15 cellular contexts compared by ENCODE assay signal in genomic region chr3:169604568-169604967, GRCh38. TPM values are rescaled to one million over a fixed set of nuclear protein-coding genes. Genes with fewer than 3 reads are reported as not detected.
DNase-seq lines count a peak whose midpoint lies in the region; FAIRE-seq and TF ChIP-seq lines count a peak whose summit lies in the region.
"Had no signal": no experiment of that assay in that cellular context is flagged by ENCODE, and none has a peak within 500 bp of the region (broad histone marks: within the 10 kb centered on the region; RNA-seq: fewer than 3 reads in every experiment).

No MANE protein-coding gene starts in this region.

- H3K27me3 ChIP-seq in bronchial epithelial cell (ENCODE audit: control insufficient read depth, insufficient read depth, low read length) = no peaks in the 10 kb centered on the region
- no peaks in the 10 kb centered on the region for H3K27me3 ChIP-seq in trophoblast cell (ENCODE audit: insufficient read depth, low read length)
- H3K27me3 ChIP-seq: uterus had no signal

- no peak overlapping the region for H2BK5ac ChIP-seq in trophoblast cell (ENCODE audit: low read depth, low read length, poor library complexity)

- peak overlapping the region; percentile 4 for H2BK120ac ChIP-seq in trophoblast cell (ENCODE audit: insufficient read depth, low read length, poor library complexity)

- H3K27ac ChIP-seq in trophoblast cell (ENCODE audit: low read depth, low read length) (no peak overlapping the region), kidney (ENCODE audit: low read depth in 2 of 2, low read length in 2 of 2) (no peak overlapping the region)
- H3K27ac ChIP-seq: uterus had no signal

- no peaks in the 10 kb centered on the region for H3K9me3 ChIP-seq in trophoblast cell (ENCODE audit: insufficient read depth, low read depth, low read length)
- H3K9me3 ChIP-seq in kidney (ENCODE audit: control insufficient read depth in 1 of 2, low read length in 2 of 2) = no peaks in the 10 kb centered on the region
- H3K9me3 ChIP-seq: uterus had no signal

- intact Hi-C loops in kidney (cut with DNase I) = no loop called here

- no peaks in the 10 kb centered on the region for H3K79me2 ChIP-seq in trophoblast cell (ENCODE audit: control insufficient read depth, insufficient read depth, low read length, poor library complexity)

- WGBS in trophoblast cell (ENCODE audit: extremely low coverage, insufficient coverage, insufficient read length) = no CpG with 5 or more reads among the region's 1 CpG

- no peak overlapping the region for H4K91ac ChIP-seq in trophoblast cell (ENCODE audit: low read depth, low read length)

- no peaks in the 10 kb centered on the region for H3K36me3 ChIP-seq in bronchial epithelial cell (ENCODE audit: control insufficient read depth, insufficient read depth, low read length)
- no peaks in the 10 kb centered on the region for H3K36me3 ChIP-seq in trophoblast cell (ENCODE audit: control insufficient read depth in 1 of 2, insufficient read depth in 2 of 2, low read length in 2 of 2)
- no peaks in the 10 kb centered on the region for H3K36me3 ChIP-seq in kidney (ENCODE audit: control insufficient read depth in 1 of 2, insufficient read depth in 2 of 2, low read length in 2 of 2)
- H3K36me3 ChIP-seq: uterus had no signal

- no peak overlapping the region for H2AFZ ChIP-seq in trophoblast cell (ENCODE audit: insufficient read depth, low read length, poor library complexity)

- TF ChIP-seq CTCF in bronchial epithelial cell (IDR thresholded peaks at IDR 0.05; ENCODE audit: insufficient read depth, low read length, severe bottlenecking) (peak; percentile 44), kidney (IDR thresholded peaks at IDR 0.05; ENCODE audit: borderline replicate concordance, extremely low read depth, insufficient read depth) (no peak)

- H3K79me1 ChIP-seq in trophoblast cell (ENCODE audit: low read length) = no peaks in the 10 kb centered on the region

- H3K14ac ChIP-seq in trophoblast cell (ENCODE audit: low read length) = peak overlapping the region; percentile 54

- H4K8ac ChIP-seq in trophoblast cell (ENCODE audit: low read depth, low read length) = no peak overlapping the region

- H3K18ac ChIP-seq in trophoblast cell (ENCODE audit: low read length) = peak overlapping the region; percentile 21

- H3K9ac ChIP-seq in trophoblast cell (ENCODE audit: low read length) (no peak overlapping the region), kidney (ENCODE audit: low read length in 2 of 2) (no peak overlapping the region)

- H3K23ac ChIP-seq in trophoblast cell (ENCODE audit: low read length) = no peak overlapping the region

- H2BK12ac ChIP-seq in trophoblast cell (ENCODE audit: low read length) = no peak overlapping the region

- no peak overlapping the region for H3K4ac ChIP-seq in trophoblast cell (ENCODE audit: low read depth, low read length)

- H3K4me2 ChIP-seq in trophoblast cell (ENCODE audit: low read length) = no peak overlapping the region

- no peak overlapping the region for H2AK5ac ChIP-seq in trophoblast cell (ENCODE audit: low read length)

- no peak overlapping the region for H4K12ac ChIP-seq in trophoblast cell (ENCODE audit: low read depth, low read length)

- H3K4me1 ChIP-seq in trophoblast cell (ENCODE audit: control insufficient read depth in 1 of 2, insufficient read depth in 2 of 2, low read length in 2 of 2) = peaks cover 3 to 11% of the 10 kb centered on the region in 2 experiments
- H3K4me1 ChIP-seq in kidney (ENCODE audit: control insufficient read depth in 1 of 2, insufficient read depth in 1 of 2, low read depth in 1 of 2, low read length in 2 of 2) = peaks cover 0 to 6% of the 10 kb centered on the region in 2 donors
- H3K4me1 ChIP-seq: uterus had no signal

- peak; percentile 7 for FAIRE-seq in bronchial epithelial cell (lab: Jason Lieb, UNC)
- FAIRE-seq in kidney (lab: Jason Lieb, UNC) = no peak

- peak; percentile 44 for DNase-seq in NCI-H82 (lab: John Stamatoyannopoulos, UW)
- DNase-seq in NCI-H82 treated with DMSO at 0.1 percent for 48 hours (lab: John Stamatoyannopoulos, UW; ENCODE audit: unreplicated experiment) = no peak
- DNase-seq in LHCN-M2 (ENCODE audit: low read depth) = peak; percentile 20
- peak; percentile 24 for DNase-seq in bronchial epithelial cell (ENCODE audit: low read depth)
- no peak for DNase-seq in trophoblast cell
- DNase-seq in kidney = no peak
- DNase-seq in activated CD8-positive, alpha-beta memory T cell treated with anti-CD3 and anti-CD28 coated beads, Interleukin-2, amount 50 U/mL, for 4 hours = no peak
- no peak for DNase-seq in NCI-H345 (lab: John Stamatoyannopoulos, UW)
- DNase-seq: ACHN; activated CD8-positive, alpha-beta T cell treated with anti-CD3 and anti-CD28 coated beads, Interleukin-2, amount 10 ng/mL, durations not matched to agents 7 days and 5 days; effector CD8-positive, alpha-beta T cell; hypothalamus; NCI-H2171; SW 1271; uterus had no signal

- H3K4me3 ChIP-seq in bronchial epithelial cell (ENCODE audit: low read depth, low read length) (no peak overlapping the region), trophoblast cell (ENCODE audit: low read depth, low read length) (no peak overlapping the region), kidney (ENCODE audit: low read length in 2 of 2) (no peak overlapping the region)
- H3K4me3 ChIP-seq: uterus had no signal

RNA-seq across cellular contexts. Expression of gene MECOM, which starts 58.9 kb away (rescaled TPM):
- total RNA-seq in LHCN-M2 (2014; rRNA removed) (12.8 and 13.8 TPM in 2 replicates), bronchial epithelial cell (7.6 and 10.6 TPM in 2 replicates), kidney (148 TPM)
- polyA plus RNA-seq in LHCN-M2 (2012) = 1.4 TPM
- polyA plus RNA-seq in trophoblast cell (2013) = 8.6 and 8.7 TPM in 2 replicates
- 36.0 TPM for polyA plus RNA-seq in kidney (ENCODE audit: insufficient read depth, low read depth, low replicate concordance)
- total RNA-seq: activated CD8-positive, alpha-beta T cell treated with anti-CD3 and anti-CD28 coated beads, Interleukin-2, amount 10 ng/mL, durations not matched to agents 7 days and 5 days had no signal

Comparison
In these comparisons a context has a peak if more than half of its experiments do, and no peak if none do; other contexts are left out.
1. DNase-seq: peak in NCI-H82 (single experiment), LHCN-M2 (single experiment) and bronchial epithelial cell (single experiment); none in NCI-H82 treated with DMSO at 0.1 percent for 48 hours (single experiment), trophoblast cell (0 of 2), kidney (single experiment), activated CD8-positive, alpha-beta memory T cell treated with anti-CD3 and anti-CD28 coated beads, Interleukin-2, amount 50 U/mL, for 4 hours (single experiment) and NCI-H345 (single experiment).
2. RNA of gene MECOM, which starts 58.9 kb away (total RNA-seq): 148 TPM in kidney (single experiment); 12.8 to 13.8 TPM in LHCN-M2 and 7.6 to 10.6 TPM in bronchial epithelial cell; every median in the first group is over 10 times any median in the second.